8 cellular contexts compared by ENCODE assay signal in the genomic region with DNA sequence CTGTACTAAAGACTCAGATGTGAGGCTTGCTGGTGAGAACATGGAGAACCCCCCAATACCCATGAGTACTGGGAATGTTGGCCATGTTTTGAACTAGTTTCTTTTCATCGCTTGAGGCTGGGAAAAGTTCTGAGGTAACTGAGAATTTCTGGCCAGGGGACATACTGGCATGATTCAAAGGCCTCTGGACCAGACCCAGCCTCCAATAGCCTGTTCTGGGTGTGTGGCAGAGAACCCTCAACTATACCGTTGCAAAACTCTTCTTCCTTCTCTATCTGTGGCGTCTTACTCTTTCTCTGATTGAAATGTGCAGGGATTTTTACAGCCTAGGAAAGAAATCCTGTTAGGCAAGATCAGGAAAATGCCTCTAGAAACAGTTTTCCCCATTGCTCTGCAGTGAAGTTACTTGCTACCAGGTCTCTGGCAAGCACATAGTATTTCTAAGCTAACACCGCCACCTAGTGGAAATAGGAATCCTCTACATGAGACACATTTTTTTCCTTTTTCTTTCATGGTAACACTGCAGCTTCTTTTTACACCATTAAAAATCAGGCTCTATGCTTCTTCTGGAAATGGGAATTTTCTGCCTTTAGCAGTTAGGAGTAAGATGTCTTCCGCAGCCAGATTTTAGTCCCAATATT.
DNase-seq lines count a peak whose midpoint lies in the region; ATAC-seq, FAIRE-seq and TF ChIP-seq lines count a peak whose summit lies in the region.

No MANE protein-coding gene starts in this region.

- H3K4me3 ChIP-seq in astrocyte of the spinal cord (ENCODE audit: low read depth, low read length) (no peak overlapping the region), skeletal muscle cell (ENCODE audit: low read depth, low read length) (no peak overlapping the region)

- TF ChIP-seq CTCF in astrocyte of the spinal cord (IDR thresholded peaks at IDR 0.05; ENCODE audit: low read depth, low read length), result peak; percentile 63

- in situ Hi-C loops in astrocyte of the spinal cord (cut with HindIII; ENCODE audit: low sequenced_read_pairs), result no loop called here

- DNase-seq in AML-193 (lab: John Stamatoyannopoulos, UW) (peak; percentile 24 to 40), GM12891 (ENCODE audit: insufficient read length, low spot score) (no peak), NCI-H446 (lab: John Stamatoyannopoulos, UW) (peak; percentile 7 to 55), astrocyte of the spinal cord (ENCODE audit: low read depth, low spot score) (peak; percentile 77), hepatic stellate cell (ENCODE audit: low spot score) (peak; percentile 63), skeletal muscle cell (ENCODE audit: low read depth) (peak; percentile 25), NK-92 (lab: John Stamatoyannopoulos, UW; ENCODE audit: unreplicated experiment) (no peak)

- FAIRE-seq in GM12891 (lab: Jason Lieb, UNC), result peak; percentile 67

- no peak for TF ChIP-seq POLR2A in GM12891 (IDR thresholded peaks at IDR 0.05; ENCODE audit: low read depth, low read length)

- peak; percentile 61 for ATAC-seq in HG03108 (IDR thresholded peaks at IDR 0.05; ENCODE audit: unreplicated experiment)

TF ChIP-seq in GM12891, 5 proteins besides CTCF, POLR2A, EP300 and RAD21:
- TF ChIP-seq SPI1 (IDR thresholded peaks at IDR 0.05; ENCODE audit: low read depth, low read length) (no peak), TAF1 (IDR thresholded peaks at IDR 0.05; ENCODE audit: low read depth, low read length) (no peak), POU2F2 (IDR thresholded peaks at IDR 0.05; ENCODE audit: low read depth, low read length) (no peak), POLR2AphosphoS5 (IDR thresholded peaks at IDR 0.05; ENCODE audit: low read depth, low read length) (no peak), PAX5 (IDR thresholded peaks at IDR 0.05; ENCODE audit: insufficient read depth, low read length, severe bottlenecking) (no peak)

Comparison
In these comparisons a context has a peak if more than half of its experiments do, and no peak if none do; other contexts are left out.
1. DNase-seq: peak in AML-193 (2 of 2), NCI-H446 (2 of 2), astrocyte of the spinal cord (single experiment), hepatic stellate cell (single experiment) and skeletal muscle cell (single experiment); none in GM12891 (single experiment) and NK-92 (single experiment).